Comparison of ENCODE assay signal across 21 cellular contexts in the genomic region with DNA sequence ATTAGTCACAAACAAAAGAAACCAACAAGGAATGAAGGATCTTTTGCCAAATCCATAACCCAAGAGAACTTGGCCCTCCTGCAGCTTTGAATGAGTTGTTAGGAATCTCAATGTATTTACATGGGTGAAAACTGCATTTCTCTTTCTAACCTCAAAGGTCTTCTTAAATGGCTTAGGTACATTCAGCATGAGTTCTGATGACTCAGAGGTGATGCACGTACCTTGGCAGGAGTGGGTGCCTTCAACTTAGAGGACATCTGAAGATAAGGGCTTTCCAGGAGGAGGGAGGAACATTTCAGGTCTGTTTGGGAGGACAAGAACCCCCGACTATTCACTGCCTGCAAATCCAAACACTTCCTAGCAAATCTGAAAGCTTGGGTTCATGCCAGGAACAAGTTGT.
DNase-seq lines count a peak whose midpoint lies in the region; ATAC-seq, FAIRE-seq and TF ChIP-seq lines count a peak whose summit lies in the region.
"Had no signal": no experiment of that assay in that cellular context is flagged by ENCODE, and none has a peak within 500 bp of the region (broad histone marks: within the 10 kb centered on the region; RNA-seq: fewer than 3 reads in every experiment).

No MANE protein-coding gene starts in this region.

- no peaks in the 10 kb centered on the region for H3K9me3 Mint-ChIP-seq in activated CD4-positive, alpha-beta T cell treated with anti-CD3 and anti-CD28 coated beads for 36 hours (ENCODE audit: low read depth)

- H3K27ac Mint-ChIP-seq in activated CD4-positive, alpha-beta T cell treated with anti-CD3 and anti-CD28 coated beads for 36 hours, result no peak overlapping the region
- H3K27ac Mint-ChIP-seq: activated naive CD4-positive, alpha-beta T cell treated with anti-CD3 and anti-CD28 coated beads, Interleukin-2, amount 50 U/mL, for 24 hours; nephron progenitor cell had no signal

- POLR2A ChIA-PET in activated CD4-positive, alpha-beta T cell treated with anti-CD3 and anti-CD28 coated beads for 36 hours (lab: Charles Lee), result no interaction called here

- intact Hi-C loops in activated CD4-positive, alpha-beta T cell treated with anti-CD3 and anti-CD28 coated beads for 36 hours (cut with DNase I, micrococcal nuclease), result no loop called here

- FAIRE-seq in bronchial epithelial cell (lab: Jason Lieb, UNC), result peak; percentile 28
- FAIRE-seq: GM12892 had no signal

- H3K36me3 Mint-ChIP-seq in activated CD4-positive, alpha-beta T cell treated with anti-CD3 and anti-CD28 coated beads for 36 hours (ENCODE audit: low read depth), result no peaks in the 10 kb centered on the region
- H3K36me3 Mint-ChIP-seq: activated naive CD4-positive, alpha-beta T cell treated with anti-CD3 and anti-CD28 coated beads, Interleukin-2, amount 50 U/mL, for 24 hours; brain had no signal

- no peaks in the 10 kb centered on the region for H3K36me3 ChIP-seq in bronchial epithelial cell (ENCODE audit: control insufficient read depth, insufficient read depth, low read length)
- H3K36me3 ChIP-seq: gastroesophageal sphincter had no signal

- H3K27me3 ChIP-seq in bronchial epithelial cell (ENCODE audit: control insufficient read depth, insufficient read depth, low read length), result no peaks in the 10 kb centered on the region

- CTCF ChIA-PET in activated CD4-positive, alpha-beta T cell treated with anti-CD3 and anti-CD28 coated beads for 36 hours (lab: Charles Lee), result no interaction called here

- H3K4me3 ChIP-seq in bronchial epithelial cell (ENCODE audit: low read depth, low read length), result no peak overlapping the region
- H3K4me3 ChIP-seq: coronary artery, gastroesophageal sphincter had no signal

- H3K27me3 Mint-ChIP-seq in activated CD4-positive, alpha-beta T cell treated with anti-CD3 and anti-CD28 coated beads for 36 hours, result no peaks in the 10 kb centered on the region
- H3K27me3 Mint-ChIP-seq: activated naive CD4-positive, alpha-beta T cell treated with anti-CD3 and anti-CD28 coated beads, Interleukin-2, amount 50 U/mL, for 24 hours had no signal

- TF ChIP-seq CTCF in bronchial epithelial cell (IDR thresholded peaks at IDR 0.05; ENCODE audit: insufficient read depth, low read length, severe bottlenecking), result no peak

- no peak overlapping the region for H3K4me3 Mint-ChIP-seq in activated CD4-positive, alpha-beta T cell treated with anti-CD3 and anti-CD28 coated beads for 36 hours
- H3K4me3 Mint-ChIP-seq: activated naive CD4-positive, alpha-beta T cell treated with anti-CD3 and anti-CD28 coated beads, Interleukin-2, amount 50 U/mL, for 24 hours; nephron progenitor cell had no signal

- no peak for ATAC-seq in HG03045 (IDR thresholded peaks at IDR 0.05; ENCODE audit: unreplicated experiment)
- no peak for ATAC-seq in activated CD4-positive, alpha-beta T cell treated with anti-CD3 and anti-CD28 coated beads for 36 hours
- ATAC-seq: gastroesophageal sphincter, SK-N-SH treated with all-trans-retinoic acid at 6 μM for 48 hours had no signal

- DNase-seq in Daoy (ENCODE audit: low read depth) (peak; percentile 85), NCI-H2029 treated with DMSO at 0.1 percent for 48 hours (lab: John Stamatoyannopoulos, UW) (peak; percentile 78), bronchial epithelial cell (ENCODE audit: low read depth) (peak; percentile 92), medulla oblongata (ENCODE audit: extremely low spot score) (peak; percentile 4), dedifferentiated amniotic fluid mesenchymal stem cell (ENCODE audit: extremely low spot score) (no peak)
- no peak for DNase-seq in activated naive CD4-positive, alpha-beta T cell treated with anti-CD3 and anti-CD28 coated beads, Interleukin-2, amount 50 U/mL, for 16 hours
- no peak for DNase-seq in activated CD4-positive, alpha-beta T cell treated with anti-CD3 and anti-CD28 coated beads for 36 hours
- DNase-seq: ACHN; activated T-cell treated with anti-CD3 and anti-CD28 coated beads, Interleukin-2, amount 50 U/mL, for 48 hours; C1 segment of cervical spinal cord; Kasumi-1; midbrain; NCI-H1417 treated with DMSO at 0.1 percent for 48 hours; nephron progenitor cell had no signal

- no peaks in the 10 kb centered on the region for H3K4me1 Mint-ChIP-seq in activated CD4-positive, alpha-beta T cell treated with anti-CD3 and anti-CD28 coated beads for 36 hours
- H3K4me1 Mint-ChIP-seq: activated naive CD4-positive, alpha-beta T cell treated with anti-CD3 and anti-CD28 coated beads, Interleukin-2, amount 50 U/mL, for 24 hours had no signal

Comparison
In these comparisons a context has a peak if more than half of its experiments do, and no peak if none do; other contexts are left out.
1. DNase-seq: peak in Daoy (single experiment), NCI-H2029 treated with DMSO at 0.1 percent for 48 hours (single experiment), bronchial epithelial cell (single experiment) and medulla oblongata (single experiment); none in dedifferentiated amniotic fluid mesenchymal stem cell (single experiment), activated naive CD4-positive, alpha-beta T cell treated with anti-CD3 and anti-CD28 coated beads, Interleukin-2, amount 50 U/mL, for 16 hours (single experiment) and activated CD4-positive, alpha-beta T cell treated with anti-CD3 and anti-CD28 coated beads for 36 hours (single experiment).